Comparison of ENCODE assay signal across 26 cellular contexts in the genomic region with DNA sequence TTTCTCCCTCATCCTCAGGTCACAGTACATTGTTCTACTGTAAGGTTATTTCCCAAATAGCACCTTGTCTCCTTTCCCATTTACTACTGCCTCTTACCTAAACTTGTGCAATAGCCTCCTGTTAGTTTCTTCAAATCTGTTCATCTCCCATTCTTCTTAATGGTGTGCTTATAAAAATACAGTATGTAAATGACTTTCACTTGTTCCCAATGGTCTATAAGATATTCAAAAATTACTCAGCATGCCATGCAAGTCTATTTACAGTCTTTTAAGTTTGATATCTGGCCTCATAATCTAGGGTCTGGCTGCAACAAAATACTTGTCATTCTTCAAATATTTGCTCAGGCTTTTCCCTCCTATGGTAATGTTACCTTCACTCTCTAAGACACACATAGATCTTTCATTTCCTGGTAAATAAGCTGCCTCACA. TPM values are rescaled to one million over a fixed set of nuclear protein-coding genes. Genes with fewer than 3 reads are reported as not detected.
A peak's percentile ranks its signal among the peaks of the same experiment; 100 is the strongest.
DNase-seq lines count a peak whose midpoint lies in the region; ATAC-seq and TF ChIP-seq lines count a peak whose summit lies in the region.
"Had no signal": no experiment of that assay in that cellular context is flagged by ENCODE, and none has a peak within 500 bp of the region (broad histone marks: within the 10 kb centered on the region; RNA-seq: fewer than 3 reads in every experiment).

No MANE protein-coding gene starts in this region.

- H3K4me3 ChIP-seq in PC-9 (no peak overlapping the region), hepatocyte (no peak overlapping the region), retinal pigment epithelial cell (ENCODE audit: low read length) (no peak overlapping the region), WERI-Rb-1 (ENCODE audit: low read depth, low read length) (no peak overlapping the region)
- H3K4me3 ChIP-seq: ascending aorta, gastrocnemius medialis, stomach had no signal

- H3K4me2 ChIP-seq in PC-9 (peak overlapping the region; percentile 52), hepatocyte (peak overlapping the region; percentile 21)

- no TSS peak for BruUV-seq in PC-9 (replicated peaks; lab: Mats Ljungman, UMichigan)

- H3K27me3 ChIP-seq in PC-9 (ENCODE audit: insufficient read depth, low read depth) (no peaks in the 10 kb centered on the region), hepatocyte (no peaks in the 10 kb centered on the region), WERI-Rb-1 (ENCODE audit: insufficient read depth, low read depth, severe bottlenecking) (no peaks in the 10 kb centered on the region)
- H3K27me3 ChIP-seq: ascending aorta, BE2C, gastrocnemius medialis, stomach had no signal

- no peaks in the 10 kb centered on the region for H3K9me3 ChIP-seq in PC-9 (ENCODE audit: insufficient read depth, low read depth)
- H3K9me3 ChIP-seq in hepatocyte (ENCODE audit: low read depth), result peaks cover 3% of the 10 kb centered on the region
- no peaks in the 10 kb centered on the region for H3K9me3 ChIP-seq in WERI-Rb-1 (ENCODE audit: severe bottlenecking)
- H3K9me3 ChIP-seq: ascending aorta, BE2C, gastrocnemius medialis had no signal

- DNase-seq in SIG-M5 treated with dmso at 0.1 percent for 504 hours (lab: John Stamatoyannopoulos, UW; ENCODE audit: unreplicated experiment) (peak; percentile 41), SIG-M5 (lab: John Stamatoyannopoulos, UW) (no peak), PC-9 (peak; percentile 4 to 82), hepatocyte (ENCODE audit: low spot score) (peak; percentile 5), retinal pigment epithelial cell (ENCODE audit: low read depth) (peak; percentile 62), WERI-Rb-1 (no peak), NCI-H2196 (lab: John Stamatoyannopoulos, UW; ENCODE audit: unreplicated experiment) (no peak)
- DNase-seq: activated CD4-positive, alpha-beta T cell treated with anti-CD3 and anti-CD28 coated beads, Interleukin-2, amount 10 ng/mL, durations not matched to agents 24 days and 14 days; BE2C; DMS79 treated with DMSO at 0.1 percent for 48 hours; effector CD4-positive, alpha-beta T cell; gastrocnemius medialis; naive B cell; NCI-H1105 treated with DMSO at 0.1 percent for 48 hours; NCI-H2107; NCI-H526 treated with DMSO at 0.1 percent for 48 hours; occipital lobe; right cardiac atrium; stomach; SW 1271 had no signal

- POLR2A ChIA-PET in PC-9 (lab: Charles Lee; ENCODE audit: unreplicated experiment), result no interaction called here

- H3K36me3 ChIP-seq in PC-9 (ENCODE audit: low read depth), result no peaks in the 10 kb centered on the region
- H3K36me3 ChIP-seq in hepatocyte (replicated peaks; ENCODE audit: insufficient read depth, low read depth), result peaks cover 3% of the 10 kb centered on the region
- no peaks in the 10 kb centered on the region for H3K36me3 ChIP-seq in WERI-Rb-1
- H3K36me3 ChIP-seq: ascending aorta, BE2C, gastrocnemius medialis, stomach had no signal

- no peak overlapping the region for H2AFZ ChIP-seq in PC-9
- no peak overlapping the region for H2AFZ ChIP-seq in hepatocyte

- peak overlapping the region; percentile 55; the same call in 1 of the 2 replicates for H3K27ac ChIP-seq in PC-9
- no peak overlapping the region for H3K27ac ChIP-seq in hepatocyte
- H3K27ac ChIP-seq in WERI-Rb-1, result no peak overlapping the region
- H3K27ac ChIP-seq: ascending aorta, gastrocnemius medialis had no signal

- CTCF ChIA-PET in PC-9 (lab: Charles Lee), result no interaction called here

- peaks cover 8% of the 10 kb centered on the region for H3F3A ChIP-seq in PC-9 (ENCODE audit: insufficient read depth, low read depth)

- H3K4me1 ChIP-seq in PC-9 (replicated peaks; ENCODE audit: insufficient read depth) (peaks cover 25% of the 10 kb centered on the region), hepatocyte (ENCODE audit: insufficient read depth) (peaks cover 8% of the 10 kb centered on the region)
- H3K4me1 ChIP-seq: ascending aorta, BE2C, gastrocnemius medialis had no signal

- no peaks in the 10 kb centered on the region for H3K79me2 ChIP-seq in PC-9 (ENCODE audit: low read depth)
- no peaks in the 10 kb centered on the region for H3K79me2 ChIP-seq in hepatocyte

- no peaks in the 10 kb centered on the region for H4K20me1 ChIP-seq in PC-9 (ENCODE audit: insufficient read depth)
- no peaks in the 10 kb centered on the region for H4K20me1 ChIP-seq in hepatocyte (ENCODE audit: insufficient read depth, poor library complexity, severe bottlenecking)

- intact Hi-C loops in PC-9 (cut with micrococcal nuclease; ENCODE audit: unreplicated experiment), result loop anchor here (1.0 to 10.0 kb wide), 3 partner anchors 8 to 113 kb away; partner anchors contain the start of gene C6orf141

- H3K9me2 ChIP-seq in PC-9 (ENCODE audit: insufficient read depth) (no peaks in the 10 kb centered on the region), hepatocyte (replicated peaks; ENCODE audit: insufficient read depth) (no peaks in the 10 kb centered on the region)

- no peak for ATAC-seq in HG02763 (IDR thresholded peaks at IDR 0.05; ENCODE audit: unreplicated experiment)
- ATAC-seq: activated naive CD4-positive, alpha-beta T cell treated with anti-CD3 and anti-CD28 coated beads, Interleukin-2, amount 50 U/mL, for 72 hours; esophagus mucosa; gastrocnemius medialis; right cardiac atrium had no signal

- TF ChIP-seq CTCF in PC-9 (conservative IDR thresholded peaks at IDR 0.05), result no peak
- no peak for TF ChIP-seq CTCF in hepatocyte (IDR thresholded peaks at IDR 0.05; ENCODE audit: poor library complexity)
- no peak for TF ChIP-seq CTCF in retinal pigment epithelial cell (conservative IDR thresholded peaks at IDR 0.05; ENCODE audit: low read depth, low read length)
- TF ChIP-seq CTCF in WERI-Rb-1 (IDR thresholded peaks at IDR 0.05; ENCODE audit: low read depth, low read length), result no peak

RNA-seq across cellular contexts. Expression of gene RHAG, which starts 31.5 kb away (rescaled TPM):
- total RNA-seq in PC-9 (2021) (not detected in 2 replicates), hepatocyte (not detected in 2 replicates)
- polyA plus RNA-seq in hepatocyte, result not detected in 2 replicates
- total RNA-seq: activated CD4-positive, alpha-beta T cell treated with anti-CD3 and anti-CD28 coated beads, Interleukin-2, amount 10 ng/mL, durations not matched to agents 24 days and 14 days; activated naive CD4-positive, alpha-beta T cell treated with anti-CD3 and anti-CD28 coated beads, Interleukin-2, amount 50 U/mL, for 72 hours; activated T-helper 1 cell treated with anti-CD3 and anti-CD28 coated beads, Interleukin-12 subunit alpha, Interleukin-12 subunit beta, Interleukin-2, Interleukin-4 antibody, amounts not matched to agents 30 ng/mL and 10 ng/mL and 1 ng/mL, durations not matched to agents 14 hours and 24 hours and 36 hours; ascending aorta; esophagus mucosa; mesenteric fat pad; occipital lobe had no signal

RNA-seq across cellular contexts. Expression of gene CRISP2, which starts 45.2 kb away (rescaled TPM):
- total RNA-seq in PC-9 (2021) (not detected in 2 replicates), hepatocyte (0.57 TPM in 1 of 2 replicates, not detected in the other)
- polyA plus RNA-seq in hepatocyte, result 0.21 TPM in 1 of 2 replicates, not detected in the other
- total RNA-seq: activated CD4-positive, alpha-beta T cell treated with anti-CD3 and anti-CD28 coated beads, Interleukin-2, amount 10 ng/mL, durations not matched to agents 24 days and 14 days; activated naive CD4-positive, alpha-beta T cell treated with anti-CD3 and anti-CD28 coated beads, Interleukin-2, amount 50 U/mL, for 72 hours; activated T-helper 1 cell treated with anti-CD3 and anti-CD28 coated beads, Interleukin-12 subunit alpha, Interleukin-12 subunit beta, Interleukin-2, Interleukin-4 antibody, amounts not matched to agents 30 ng/mL and 10 ng/mL and 1 ng/mL, durations not matched to agents 14 hours and 24 hours and 36 hours; ascending aorta; esophagus mucosa; gastrocnemius medialis; mesenteric fat pad; occipital lobe; right cardiac atrium had no signal
- polyA plus RNA-seq: right cardiac atrium had no signal

Comparison
In these comparisons a context has a peak if more than half of its experiments do, and no peak if none do; other contexts are left out.
1. DNase-seq: peak in SIG-M5 treated with dmso at 0.1 percent for 504 hours (single experiment), PC-9 (2 of 2), hepatocyte (single experiment) and retinal pigment epithelial cell (single experiment); none in SIG-M5 (single experiment), WERI-Rb-1 (single experiment) and NCI-H2196 (single experiment).